ENCODE assay signal across 19 cellular contexts in genomic region chr19:40590464-40591265, GRCh38. TPM values are rescaled to one million over a fixed set of nuclear protein-coding genes. Genes with fewer than 3 reads are reported as not detected.
DNase-seq lines count a peak whose midpoint lies in the region; ATAC-seq and TF ChIP-seq lines count a peak whose summit lies in the region.
"Had no signal": no experiment of that assay in that cellular context is flagged by ENCODE, and none has a peak within 500 bp of the region (broad histone marks: within the 10 kb centered on the region; RNA-seq: fewer than 3 reads in every experiment).

No MANE protein-coding gene starts in this region.

- H3K4me1 Mint-ChIP-seq in endodermal cell (no peaks in the 10 kb centered on the region), WTC11 (peaks cover 11% of the 10 kb centered on the region)

- no peak overlapping the region for H2AFZ ChIP-seq in PC-9
- H2AFZ ChIP-seq: GM23248 had no signal

- no peaks in the 10 kb centered on the region for H3K4me1 ChIP-seq in PC-9 (replicated peaks; ENCODE audit: insufficient read depth)
- no peaks in the 10 kb centered on the region for H3K4me1 ChIP-seq in endodermal cell (ENCODE audit: control insufficient read depth, insufficient read depth, low read length)
- H3K4me1 ChIP-seq in neutrophil (ENCODE audit: control insufficient read depth in 1 of 2, insufficient read depth in 1 of 2, low read depth in 1 of 2, low read length in 1 of 2), result peaks cover 10 to 14% of the 10 kb centered on the region in 2 experiments
- H3K4me1 ChIP-seq in body of pancreas, result no peaks in the 10 kb centered on the region

- WGBS in endodermal cell (ENCODE audit: insufficient coverage in 1 of 2, insufficient read length in 1 of 2), 2 experiments, result 92 to 94% methylated on average over 12 to 22 of the region's 22 CpGs
- 84 to 89% methylated on average over 9 to 16 of the region's 22 CpGs for WGBS in body of pancreas, 2 donors

- H3K27me3 Mint-ChIP-seq in endodermal cell (ENCODE audit: insufficient read depth), result peaks cover 16% of the 10 kb centered on the region
- H3K27me3 Mint-ChIP-seq in WTC11 (ENCODE audit: low read depth), result peaks cover 19% of the 10 kb centered on the region

- no peaks in the 10 kb centered on the region for H3K9me3 ChIP-seq in PC-9 (ENCODE audit: insufficient read depth, low read depth)
- no peaks in the 10 kb centered on the region for H3K9me3 ChIP-seq in endodermal cell (ENCODE audit: control insufficient read depth, low read length)
- H3K9me3 ChIP-seq in neutrophil, result no peaks in the 10 kb centered on the region
- no peaks in the 10 kb centered on the region for H3K9me3 ChIP-seq in body of pancreas

- H3K9ac ChIP-seq in endodermal cell (ENCODE audit: extremely low read depth, low read length, poor library complexity, severe bottlenecking), result no peak overlapping the region
- H3K9ac ChIP-seq: GM23248 had no signal

- intact Hi-C loops in PC-9 (cut with micrococcal nuclease; ENCODE audit: unreplicated experiment) (no loop called here), body of pancreas (cut with DNase I) (no loop called here)

- H3K27ac Mint-ChIP-seq in endodermal cell (no peak overlapping the region), WTC11 (no peak overlapping the region)

- H3K9me2 ChIP-seq in PC-9 (ENCODE audit: insufficient read depth), result no peaks in the 10 kb centered on the region

- no peaks in the 10 kb centered on the region for H3K79me2 ChIP-seq in PC-9 (ENCODE audit: low read depth)

- CTCF ChIA-PET in PC-9 (lab: Charles Lee) (no interaction called here), WTC11 (lab: Charles Lee) (interaction anchor here (0.7 to 1.4 kb wide), 3 partner anchors 42 to 61 kb away, joined by 3 to 4 read pairs (median 3); no protein-coding TSS in a partner anchor)

- H3K4me3 Mint-ChIP-seq in endodermal cell, result no peak overlapping the region
- no peak overlapping the region for H3K4me3 Mint-ChIP-seq in WTC11

- TF ChIP-seq POLR2A in body of pancreas (IDR thresholded peaks at IDR 0.05), result no peak

- H3K27ac ChIP-seq in PC-9 (no peak overlapping the region), endodermal cell (ENCODE audit: low read depth, low read length) (peak overlapping the region; percentile 44), neutrophil (peak overlapping the region; percentile 54), body of pancreas (no peak overlapping the region)
- H3K27ac ChIP-seq: C4-2B, GM23248, SK-N-MC had no signal

- DNase-seq in ELF-1 (ENCODE audit: low read depth, low spot score), result peak; percentile 1
- DNase-seq in PC-9, result no peak
- peak; percentile 38 for DNase-seq in endodermal cell
- no peak for DNase-seq in midbrain (lab: John Stamatoyannopoulos, UW)
- DNase-seq in body of pancreas, result no peak
- no peak for DNase-seq in WTC11 (ENCODE audit: low spot score)
- DNase-seq: ACHN, DND-41, GM23248, HCEC 1CT, Karpas-422, NCI-H1417 treated with DMSO at 0.1 percent for 48 hours, NCI-H187 treated with DMSO at 0.1 percent for 48 hours, NCI-H226, NCI-H524 had no signal

- H3K36me3 Mint-ChIP-seq in endodermal cell (ENCODE audit: low read depth) (peaks cover 38% of the 10 kb centered on the region), WTC11 (peaks cover 19% of the 10 kb centered on the region)

- H3F3A ChIP-seq in PC-9 (ENCODE audit: insufficient read depth, low read depth), result peaks cover 9% of the 10 kb centered on the region

- H4K20me1 ChIP-seq in PC-9 (ENCODE audit: insufficient read depth), result no peaks in the 10 kb centered on the region

- no peak for ATAC-seq in HG03565 (IDR thresholded peaks at IDR 0.05; ENCODE audit: unreplicated experiment)
- ATAC-seq in body of pancreas, result no peak
- ATAC-seq in WTC11, result no peak

- TF ChIP-seq CTCF in PC-9 (conservative IDR thresholded peaks at IDR 0.05), result no peak
- TF ChIP-seq CTCF in endodermal cell (conservative IDR thresholded peaks at IDR 0.05), result no peak
- no peak for TF ChIP-seq CTCF in neutrophil (IDR thresholded peaks at IDR 0.05)
- TF ChIP-seq CTCF in body of pancreas (IDR thresholded peaks at IDR 0.05), result no peak
- no peak for TF ChIP-seq CTCF in WTC11 (IDR thresholded peaks at IDR 0.05)

- H3K27me3 ChIP-seq in PC-9 (ENCODE audit: insufficient read depth, low read depth) (no peaks in the 10 kb centered on the region), endodermal cell (ENCODE audit: control insufficient read depth, insufficient read depth, low read length, poor library complexity, severe bottlenecking) (no peaks in the 10 kb centered on the region), neutrophil (peaks cover 21% of the 10 kb centered on the region), body of pancreas (no peaks in the 10 kb centered on the region)

- H3K36me3 ChIP-seq in PC-9 (ENCODE audit: low read depth) (no peaks in the 10 kb centered on the region), endodermal cell (ENCODE audit: control insufficient read depth, insufficient read depth, low read length) (peaks cover 15% of the 10 kb centered on the region), neutrophil (peaks cover 65% of the 10 kb centered on the region), body of pancreas (replicated peaks in 1 of 2; ENCODE audit: insufficient read depth in 1 of 2, low read depth in 2 of 2) (no peaks in the 10 kb centered on the region)

- H3K4me3 ChIP-seq in PC-9 (no peak overlapping the region), endodermal cell (ENCODE audit: low read length) (no peak overlapping the region), neutrophil (ENCODE audit: low read depth in 1 of 2, low read length in 1 of 2) (no peak overlapping the region), body of pancreas (no peak overlapping the region)
- H3K4me3 ChIP-seq: GM23248, SK-N-MC had no signal

- no peak overlapping the region for H3K4me2 ChIP-seq in PC-9

- POLR2A ChIA-PET in PC-9 (lab: Charles Lee; ENCODE audit: unreplicated experiment), result no interaction called here
- POLR2A ChIA-PET in WTC11 (lab: Charles Lee), result interaction anchor here (0.6 kb wide), 2 partner anchors 12 to 85 kb away, joined by 3 read pairs; no protein-coding TSS in a partner anchor

- BruUV-seq in PC-9 (replicated peaks; lab: Mats Ljungman, UMichigan), result TSS peak; percentile 15

- peaks cover 1% of the 10 kb centered on the region for H3K9me3 Mint-ChIP-seq in endodermal cell
- 0 out of 2 replicates have a peak, but pooled peaks cover 3% of the 10 kb centered on the region for H3K9me3 Mint-ChIP-seq in WTC11

TF ChIP-seq in WTC11, 78 proteins besides CTCF, POLR2A, EP300 and RAD21 (continues in another document):
- TF ChIP-seq TP53 (CRISPR knock-in tag; IDR thresholded peaks at IDR 0.05), result no peak
- TF ChIP-seq RELA (CRISPR knock-in tag; IDR thresholded peaks at IDR 0.05; ENCODE audit: borderline replicate concordance), result no peak
- no peak for TF ChIP-seq ERG (CRISPR knock-in tag; IDR thresholded peaks at IDR 0.05)
- TF ChIP-seq ATF6 (CRISPR knock-in tag; IDR thresholded peaks at IDR 0.05), result no peak
- TF ChIP-seq NFYB (CRISPR knock-in tag; conservative IDR thresholded peaks at IDR 0.05; ENCODE audit: low read depth), result no peak
- no peak for TF ChIP-seq ZNF396 (CRISPR knock-in tag; IDR thresholded peaks at IDR 0.05; ENCODE audit: borderline replicate concordance)
- no peak for TF ChIP-seq ZNF425 (CRISPR knock-in tag; conservative IDR thresholded peaks at IDR 0.05)

RNA-seq across cellular contexts. Expression of gene LTBP4, which starts 10.5 kb away (rescaled TPM):
- 163 and 203 TPM in 2 replicates for total RNA-seq in PC-9 (2021)
- 100 to 1,000 TPM; 104 to 133 TPM for total RNA-seq in endodermal cell
- 219 TPM for polyA plus RNA-seq in endodermal cell (2013, experiment 1 of 2)
- 194 TPM for polyA plus RNA-seq in endodermal cell (2013, experiment 2 of 2)
- 100 to 1,000 TPM in 1 of 2 donors, 10 to 100 TPM in 1; 45.1 to 195 TPM for total RNA-seq in body of pancreas
- total RNA-seq in WTC11 (2021), result 125 to 168 TPM (median 166 TPM) in 3 replicates

RNA-seq across cellular contexts. Expression of gene SHKBP1, which starts 14.0 kb away (rescaled TPM):
- total RNA-seq in PC-9 (2021) (90.1 and 93.7 TPM in 2 replicates), endodermal cell (100 to 1,000 TPM; 110 TPM), body of pancreas (10 to 100 TPM; 43.3 to 63.6 TPM), WTC11 (2021) (71.7 to 82.1 TPM (median 76.9 TPM) in 3 replicates)
- 90.9 TPM for polyA plus RNA-seq in endodermal cell (2013, experiment 1 of 2)
- polyA plus RNA-seq in endodermal cell (2013, experiment 2 of 2), result 81.4 TPM

Comparison
In these comparisons a context has a peak if more than half of its experiments do, and no peak if none do; other contexts are left out.
1. DNase-seq: peak in ELF-1 (single experiment) and endodermal cell (single experiment); none in PC-9 (0 of 2), midbrain (single experiment), body of pancreas (0 of 4) and WTC11 (single experiment).
2. H3K27ac ChIP-seq: peak in endodermal cell (single experiment) and neutrophil (single experiment); none in PC-9 (single experiment) and body of pancreas (0 of 4).